21 cellular contexts compared by ENCODE assay signal in the genomic region with DNA sequence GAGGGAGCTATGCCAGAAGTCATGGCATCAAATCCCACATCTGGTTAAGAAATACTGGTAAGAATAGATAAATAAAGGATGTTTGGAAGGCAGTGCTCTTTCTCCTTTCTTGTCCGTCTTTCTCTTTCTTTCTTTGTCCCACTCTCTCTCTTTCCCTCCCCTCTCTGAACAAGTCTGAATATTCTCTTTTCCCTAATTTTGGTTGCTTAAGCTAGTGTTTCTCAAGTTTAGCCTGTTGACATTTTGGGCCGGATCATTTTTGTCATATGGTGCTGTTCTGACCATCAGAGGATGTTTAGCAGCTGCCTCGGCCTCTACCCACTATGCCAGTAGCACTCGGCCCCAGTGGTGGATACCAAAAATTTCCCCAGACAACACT.
A peak's percentile ranks its signal among the peaks of the same experiment; 100 is the strongest.
DNase-seq lines count a peak whose midpoint lies in the region; ATAC-seq and TF ChIP-seq lines count a peak whose summit lies in the region.
"Had no signal": no experiment of that assay in that cellular context is flagged by ENCODE, and none has a peak within 500 bp of the region (broad histone marks: within the 10 kb centered on the region; RNA-seq: fewer than 3 reads in every experiment).

No MANE protein-coding gene starts in this region.

- no peak for TF ChIP-seq POLR2A in stomach (IDR thresholded peaks at IDR 0.05)

- no peak for TF ChIP-seq CTCF in HEK293 (tag by site-specific recombination; IDR thresholded peaks at IDR 0.05)
- no peak for TF ChIP-seq CTCF in coronary artery (IDR thresholded peaks at IDR 0.05)
- TF ChIP-seq CTCF in mesothelial cell of epicardium (IDR thresholded peaks at IDR 0.05; ENCODE audit: unreplicated experiment): no peak
- TF ChIP-seq CTCF in stomach (IDR thresholded peaks at IDR 0.05): no peak

- 43 to 59% (median 47%) methylated on average over 4 of the region's 4 CpGs for WGBS in stomach, 5 donors

- intact Hi-C loops in stomach (cut with DNase I; ENCODE audit: low total_unique reads): no loop called here

- H3K27me3 ChIP-seq in stomach: no peaks in the 10 kb centered on the region
- H3K27me3 ChIP-seq: brain microvascular endothelial cell, SJCRH30, testis had no signal

- peaks cover 12% of the 10 kb centered on the region for H3K4me1 ChIP-seq in HEK293 (ENCODE audit: control insufficient read depth, insufficient read depth, low read length)
- peaks cover 19 to 43% (median 34%) of the 10 kb centered on the region in 4 donors for H3K4me1 ChIP-seq in stomach
- H3K4me1 ChIP-seq: prostate gland, testis had no signal

- H3K27ac ChIP-seq in HEK293 (ENCODE audit: extremely low read depth, low read depth, low read length) (no peak overlapping the region), coronary artery (peak overlapping the region; percentile 34 to 58), stomach (peak overlapping the region in 4 of 5 donors; percentile 27 to 67 (median 44))
- H3K27ac ChIP-seq: brain microvascular endothelial cell, prostate gland, SJCRH30 had no signal

- H3K27me3 Mint-ChIP-seq in mesothelial cell of epicardium (ENCODE audit: low read depth): no peaks in the 10 kb centered on the region

- H3K4me3 Mint-ChIP-seq in mesothelial cell of epicardium: no peak overlapping the region
- H3K4me3 Mint-ChIP-seq: effector memory CD8-positive, alpha-beta T cell; stimulated activated effector memory CD8-positive, alpha-beta T cell treated with anti-CD3 and anti-CD28 coated beads, Interleukin-12 subunit alpha, Interleukin-12 subunit beta, amount 100 ng/mL, for 72 hours had no signal

- CTCF ChIA-PET in HEK293 (lab: Yijun Ruan, JAX): interaction anchor here (0.7 kb wide), 1 partner anchor 174 kb away, joined by 3 read pairs; no protein-coding TSS in a partner anchor

- H3K4me1 Mint-ChIP-seq in mesothelial cell of epicardium: peaks cover 14% of the 10 kb centered on the region
- H3K4me1 Mint-ChIP-seq: stimulated activated effector memory CD8-positive, alpha-beta T cell treated with anti-CD3 and anti-CD28 coated beads, Interleukin-12 subunit alpha, Interleukin-12 subunit beta, amount 100 ng/mL, for 72 hours had no signal

- no peaks in the 10 kb centered on the region for H3K36me3 Mint-ChIP-seq in mesothelial cell of epicardium
- H3K36me3 Mint-ChIP-seq: stimulated activated effector memory CD8-positive, alpha-beta T cell treated with anti-CD3 and anti-CD28 coated beads, Interleukin-12 subunit alpha, Interleukin-12 subunit beta, amount 100 ng/mL, for 72 hours had no signal

- POLR2A ChIA-PET in HEK293 (lab: Yijun Ruan, JAX): no interaction called here

- no peak for TF ChIP-seq EP300 in stomach (IDR thresholded peaks at IDR 0.05)

- H3K27ac Mint-ChIP-seq in mesothelial cell of epicardium: peak overlapping the region; percentile 64
- H3K27ac Mint-ChIP-seq: effector memory CD8-positive, alpha-beta T cell; stimulated activated effector memory CD8-positive, alpha-beta T cell treated with anti-CD3 and anti-CD28 coated beads, Interleukin-12 subunit alpha, Interleukin-12 subunit beta, amount 100 ng/mL, for 72 hours had no signal

- peaks cover 3% of the 10 kb centered on the region for H3K9me3 Mint-ChIP-seq in mesothelial cell of epicardium
- H3K9me3 Mint-ChIP-seq: effector memory CD8-positive, alpha-beta T cell; stimulated activated effector memory CD8-positive, alpha-beta T cell treated with anti-CD3 and anti-CD28 coated beads, Interleukin-12 subunit alpha, Interleukin-12 subunit beta, amount 100 ng/mL, for 72 hours had no signal

- DNase-seq in coronary artery (ENCODE audit: low spot score) (no peak), mesothelial cell of epicardium (ENCODE audit: low spot score in 2 of 2, unreplicated experiment in 2 of 2) (no peak), stomach (no peak), HK-2 (ENCODE audit: unreplicated experiment) (no peak)
- no peak for DNase-seq in stimulated activated CD4-positive, alpha-beta T cell treated with anti-CD3 and anti-CD28 coated beads, Interleukin-4, amount 100 ng/mL, for 4 hours
- DNase-seq: brain microvascular endothelial cell; DMS 273 treated with DMSO at 0.1 percent for 48 hours; effector memory CD8-positive, alpha-beta T cell; NCI-H446 treated with DMSO at 0.1 percent for 48 hours; NK-92 treated with Interleukin-12 subunit alpha and Interleukin-12 subunit beta, amount 100 ng/mL, for 24 hours; T-helper 1 cell had no signal

- H3K36me3 ChIP-seq in HEK293 (ENCODE audit: control insufficient read depth in 2 of 2, insufficient read depth in 1 of 2, low read length in 2 of 2) (no peaks in the 10 kb centered on the region), stomach (no peaks in the 10 kb centered on the region)
- H3K36me3 ChIP-seq: brain microvascular endothelial cell, prostate gland, SJCRH30 had no signal

- H3K9me3 ChIP-seq in HEK293 (ENCODE audit: control insufficient read depth, insufficient read depth, low read depth, low read length) (no peaks in the 10 kb centered on the region), stomach (no peaks in the 10 kb centered on the region)
- H3K9me3 ChIP-seq: mucosa of descending colon, prostate gland, SJCRH30, testis had no signal

- H3K4me3 ChIP-seq in HEK293 (ENCODE audit: low read depth, low read length) (no peak overlapping the region), coronary artery (peak overlapping the region; percentile 39), stomach (no peak overlapping the region)
- H3K4me3 ChIP-seq: mucosa of descending colon, prostate gland, SJCRH30, testis had no signal

- ATAC-seq in GM21825 (IDR thresholded peaks at IDR 0.05; ENCODE audit: unreplicated experiment) (no peak), HG02798 (IDR thresholded peaks at IDR 0.05; ENCODE audit: poor library complexity, unreplicated experiment) (no peak)
- ATAC-seq: activated CD4-positive, CD25-positive, alpha-beta regulatory T cell treated with anti-CD3 and anti-CD28 coated beads, Interleukin-2, amount 50 U/mL, for 24 hours; effector memory CD8-positive, alpha-beta T cell; Panc1; stimulated activated effector memory CD8-positive, alpha-beta T cell treated with anti-CD3 and anti-CD28 coated beads, Interleukin-12 subunit alpha, Interleukin-12 subunit beta, amount 100 ng/mL, for 72 hours had no signal

TF ChIP-seq in HEK293, 187 proteins besides CTCF, POLR2A, EP300 and RAD21 (continues in another document):
- TF ChIP-seq ZNF350 (tag by site-specific recombination; IDR thresholded peaks at IDR 0.05) (no peak), ZNF521 (tag by site-specific recombination; IDR thresholded peaks at IDR 0.05) (no peak), ZNF335 (tag by site-specific recombination; conservative IDR thresholded peaks at IDR 0.05) (0 out of 2 replicates have a peak, but pooled peaks have one; percentile 3), KLF17 (tag by site-specific recombination; IDR thresholded peaks at IDR 0.05) (0 out of 2 replicates have a peak, but pooled peaks have one; percentile 5)
- TF ChIP-seq, protein P1, sequence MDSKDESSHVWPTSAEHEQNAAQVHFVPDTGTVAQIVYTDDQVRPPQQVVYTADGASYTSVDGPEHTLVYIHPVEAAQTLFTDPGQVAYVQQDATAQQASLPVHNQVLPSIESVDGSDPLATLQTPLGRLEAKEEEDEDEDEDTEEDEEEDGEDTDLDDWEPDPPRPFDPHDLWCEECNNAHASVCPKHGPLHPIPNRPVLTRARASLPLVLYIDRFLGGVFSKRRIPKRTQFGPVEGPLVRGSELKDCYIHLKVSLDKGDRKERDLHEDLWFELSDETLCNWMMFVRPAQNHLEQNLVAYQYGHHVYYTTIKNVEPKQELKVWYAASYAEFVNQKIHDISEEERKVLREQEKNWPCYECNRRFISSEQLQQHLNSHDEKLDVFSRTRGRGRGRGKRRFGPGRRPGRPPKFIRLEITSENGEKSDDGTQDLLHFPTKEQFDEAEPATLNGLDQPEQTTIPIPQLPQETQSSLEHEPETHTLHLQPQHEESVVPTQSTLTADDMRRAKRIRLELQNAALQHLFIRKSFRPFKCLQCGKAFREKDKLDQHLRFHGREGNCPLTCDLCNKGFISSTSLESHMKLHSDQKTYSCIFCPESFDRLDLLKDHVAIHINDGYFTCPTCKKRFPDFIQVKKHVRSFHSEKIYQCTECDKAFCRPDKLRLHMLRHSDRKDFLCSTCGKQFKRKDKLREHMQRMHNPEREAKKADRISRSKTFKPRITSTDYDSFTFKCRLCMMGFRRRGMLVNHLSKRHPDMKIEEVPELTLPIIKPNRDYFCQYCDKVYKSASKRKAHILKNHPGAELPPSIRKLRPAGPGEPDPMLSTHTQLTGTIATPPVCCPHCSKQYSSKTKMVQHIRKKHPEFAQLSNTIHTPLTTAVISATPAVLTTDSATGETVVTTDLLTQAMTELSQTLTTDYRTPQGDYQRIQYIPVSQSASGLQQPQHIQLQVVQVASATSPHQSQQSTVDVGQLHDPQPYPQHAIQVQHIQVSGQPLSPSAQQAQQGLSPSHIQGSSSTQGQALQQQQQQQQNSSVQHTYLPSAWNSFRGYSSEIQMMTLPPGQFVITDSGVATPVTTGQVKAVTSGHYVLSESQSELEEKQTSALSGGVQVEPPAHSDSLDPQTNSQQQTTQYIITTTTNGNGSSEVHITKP (tag by site-specific recombination; IDR thresholded peaks at IDR 0.05): no peak
